In the genomic region with DNA sequence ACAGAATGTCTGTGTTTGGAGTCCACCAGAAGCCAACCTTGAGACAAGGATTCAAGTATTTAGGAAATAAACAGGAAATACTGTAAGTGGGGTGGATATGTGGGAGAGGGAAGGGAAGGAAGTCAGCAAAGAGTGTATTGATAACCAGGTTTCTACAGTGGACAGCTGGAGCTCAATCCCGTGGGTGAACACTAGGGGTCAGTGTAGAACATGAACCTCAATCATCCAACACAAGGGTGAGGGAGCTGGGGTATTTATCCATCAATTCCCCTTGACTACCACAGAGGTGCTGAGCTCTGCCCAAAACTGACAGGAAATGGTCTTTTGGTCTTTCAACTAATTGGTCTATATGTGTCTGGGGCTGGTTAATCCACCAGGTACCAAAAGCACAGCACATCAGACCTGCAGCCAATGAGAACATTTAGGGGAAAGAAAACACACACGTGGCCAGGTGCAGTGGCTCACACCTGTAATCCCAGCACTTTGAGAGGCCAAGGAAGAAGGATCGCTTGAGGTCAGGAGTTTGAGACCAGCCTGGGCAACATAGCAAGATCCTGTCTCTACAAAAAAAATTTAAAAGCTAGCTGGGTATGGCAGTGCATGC, we compare ENCODE assay signal across 1 cellular context.
TF ChIP-seq lines count a peak whose summit lies in the region.

No MANE protein-coding gene starts in this region.

TF ChIP-seq in HepG2, 621 proteins besides CTCF, POLR2A, EP300 and RAD21:
- TF ChIP-seq NCOA5 (CRISPR knock-in tag; IDR thresholded peaks at IDR 0.05) (no peak), TFAP4 (IDR thresholded peaks at IDR 0.05; ENCODE audit: borderline replicate concordance, low read depth) (peak; percentile 38; the same call in 1 of the 2 replicates), ZNF784 (CRISPR knock-in tag; IDR thresholded peaks at IDR 0.05; ENCODE audit: borderline replicate concordance) (no peak), STAG1 (CRISPR knock-in tag; IDR thresholded peaks at IDR 0.05) (peak; percentile 65), YY1 (IDR thresholded peaks at IDR 0.05; ENCODE audit: insufficient read depth, insufficient replicate concordance, low read depth, low read length) (no peak), SMC3 (IDR thresholded peaks at IDR 0.05; ENCODE audit: low read length) (peak; percentile 30; the same call in 1 of the 2 replicates), ZNF160 (CRISPR knock-in tag; IDR thresholded peaks at IDR 0.05) (no peak), KDM3A (CRISPR knock-in tag; IDR thresholded peaks at IDR 0.05; ENCODE audit: low read depth) (no peak), ZNF224 (CRISPR knock-in tag; IDR thresholded peaks at IDR 0.05) (no peak), SYNCRIP (IDR thresholded peaks at IDR 0.05; ENCODE audit: insufficient read depth, low read depth, low read length) (no peak), AGO2 (optimal IDR thresholded peaks at IDR 0.05; ENCODE audit: low read depth, low read length) (no peak), ZNF280D (CRISPR knock-in tag; IDR thresholded peaks at IDR 0.05) (0 out of 2 replicates have a peak, but pooled peaks have one; percentile 15), SRSF9 (IDR thresholded peaks at IDR 0.05; ENCODE audit: borderline replicate concordance, insufficient read depth, low read depth, low read length, poor library complexity, severe bottlenecking) (no peak), NR3C1 (CRISPR knock-in tag; IDR thresholded peaks at IDR 0.05) (no peak), ZNF318 (CRISPR knock-in tag; IDR thresholded peaks at IDR 0.05) (no peak), ZFYVE20 (CRISPR knock-in tag; IDR thresholded peaks at IDR 0.05; ENCODE audit: borderline replicate concordance, low read depth) (no peak), ZNF264 (CRISPR knock-in tag; IDR thresholded peaks at IDR 0.05) (no peak), HMGXB4 (CRISPR knock-in tag; IDR thresholded peaks at IDR 0.05; ENCODE audit: borderline replicate concordance in 1 of 2, low read depth in 1 of 2) (no peak), CBX2 (IDR thresholded peaks at IDR 0.05; ENCODE audit: low read depth, low read length) (no peak), CBX2 (CRISPR knock-in tag; IDR thresholded peaks at IDR 0.05; ENCODE audit: low read depth) (no peak), RXRA (CRISPR knock-in tag; IDR thresholded peaks at IDR 0.05) (no peak), SALL2 (CRISPR knock-in tag; IDR thresholded peaks at IDR 0.05) (no peak), TOPORS (CRISPR knock-in tag; IDR thresholded peaks at IDR 0.05) (no peak), RXRB (CRISPR knock-in tag; IDR thresholded peaks at IDR 0.05; ENCODE audit: borderline replicate concordance) (no peak), ZNF235 (CRISPR knock-in tag; IDR thresholded peaks at IDR 0.05; ENCODE audit: borderline replicate concordance) (no peak), MYNN (CRISPR knock-in tag; IDR thresholded peaks at IDR 0.05; ENCODE audit: low read depth) (no peak), SMAD3 (CRISPR knock-in tag; IDR thresholded peaks at IDR 0.05) (no peak), ZBTB42 (CRISPR knock-in tag; IDR thresholded peaks at IDR 0.05) (no peak), PPARG (CRISPR knock-in tag; conservative IDR thresholded peaks at IDR 0.05) (no peak)
- TF ChIP-seq, protein P1, sequence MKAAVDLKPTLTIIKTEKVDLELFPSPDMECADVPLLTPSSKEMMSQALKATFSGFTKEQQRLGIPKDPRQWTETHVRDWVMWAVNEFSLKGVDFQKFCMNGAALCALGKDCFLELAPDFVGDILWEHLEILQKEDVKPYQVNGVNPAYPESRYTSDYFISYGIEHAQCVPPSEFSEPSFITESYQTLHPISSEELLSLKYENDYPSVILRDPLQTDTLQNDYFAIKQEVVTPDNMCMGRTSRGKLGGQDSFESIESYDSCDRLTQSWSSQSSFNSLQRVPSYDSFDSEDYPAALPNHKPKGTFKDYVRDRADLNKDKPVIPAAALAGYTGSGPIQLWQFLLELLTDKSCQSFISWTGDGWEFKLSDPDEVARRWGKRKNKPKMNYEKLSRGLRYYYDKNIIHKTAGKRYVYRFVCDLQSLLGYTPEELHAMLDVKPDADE (CRISPR knock-in tag; IDR thresholded peaks at IDR 0.05), result no peak
- TF ChIP-seq, protein P2, sequence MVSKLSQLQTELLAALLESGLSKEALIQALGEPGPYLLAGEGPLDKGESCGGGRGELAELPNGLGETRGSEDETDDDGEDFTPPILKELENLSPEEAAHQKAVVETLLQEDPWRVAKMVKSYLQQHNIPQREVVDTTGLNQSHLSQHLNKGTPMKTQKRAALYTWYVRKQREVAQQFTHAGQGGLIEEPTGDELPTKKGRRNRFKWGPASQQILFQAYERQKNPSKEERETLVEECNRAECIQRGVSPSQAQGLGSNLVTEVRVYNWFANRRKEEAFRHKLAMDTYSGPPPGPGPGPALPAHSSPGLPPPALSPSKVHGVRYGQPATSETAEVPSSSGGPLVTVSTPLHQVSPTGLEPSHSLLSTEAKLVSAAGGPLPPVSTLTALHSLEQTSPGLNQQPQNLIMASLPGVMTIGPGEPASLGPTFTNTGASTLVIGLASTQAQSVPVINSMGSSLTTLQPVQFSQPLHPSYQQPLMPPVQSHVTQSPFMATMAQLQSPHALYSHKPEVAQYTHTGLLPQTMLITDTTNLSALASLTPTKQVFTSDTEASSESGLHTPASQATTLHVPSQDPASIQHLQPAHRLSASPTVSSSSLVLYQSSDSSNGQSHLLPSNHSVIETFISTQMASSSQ (IDR thresholded peaks at IDR 0.05; ENCODE audit: low read depth), result no peak
- TF ChIP-seq, protein P2 (CRISPR knock-in tag; IDR thresholded peaks at IDR 0.05; ENCODE audit: borderline replicate concordance), result no peak
